Comparison of ENCODE assay signal across 1 cellular context in the genomic region with DNA sequence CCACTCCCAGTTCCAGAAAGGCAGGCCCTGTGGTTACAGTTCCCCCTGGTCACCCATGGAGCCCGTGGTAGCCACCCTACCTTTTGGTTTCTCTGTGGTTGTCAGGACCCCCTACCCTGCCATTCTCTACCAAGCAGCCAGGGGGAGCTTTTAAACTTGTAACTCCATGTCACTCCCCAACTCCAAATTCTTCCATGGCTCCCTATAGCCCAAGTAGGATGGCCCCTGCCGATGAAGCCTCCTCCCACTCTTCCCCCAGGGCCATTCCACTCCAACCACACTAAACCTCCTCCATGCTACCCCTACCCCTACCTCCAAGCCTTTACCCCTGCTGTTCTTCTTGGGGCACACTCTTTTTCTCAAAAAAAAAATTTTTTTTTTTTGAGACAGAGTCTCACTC.
TF ChIP-seq lines count a peak whose summit lies in the region.

No MANE protein-coding gene starts in this region.

TF ChIP-seq in neural cell, 6 proteins besides CTCF, POLR2A, EP300 and RAD21 (continued from another document):
- TF ChIP-seq, protein P1, sequence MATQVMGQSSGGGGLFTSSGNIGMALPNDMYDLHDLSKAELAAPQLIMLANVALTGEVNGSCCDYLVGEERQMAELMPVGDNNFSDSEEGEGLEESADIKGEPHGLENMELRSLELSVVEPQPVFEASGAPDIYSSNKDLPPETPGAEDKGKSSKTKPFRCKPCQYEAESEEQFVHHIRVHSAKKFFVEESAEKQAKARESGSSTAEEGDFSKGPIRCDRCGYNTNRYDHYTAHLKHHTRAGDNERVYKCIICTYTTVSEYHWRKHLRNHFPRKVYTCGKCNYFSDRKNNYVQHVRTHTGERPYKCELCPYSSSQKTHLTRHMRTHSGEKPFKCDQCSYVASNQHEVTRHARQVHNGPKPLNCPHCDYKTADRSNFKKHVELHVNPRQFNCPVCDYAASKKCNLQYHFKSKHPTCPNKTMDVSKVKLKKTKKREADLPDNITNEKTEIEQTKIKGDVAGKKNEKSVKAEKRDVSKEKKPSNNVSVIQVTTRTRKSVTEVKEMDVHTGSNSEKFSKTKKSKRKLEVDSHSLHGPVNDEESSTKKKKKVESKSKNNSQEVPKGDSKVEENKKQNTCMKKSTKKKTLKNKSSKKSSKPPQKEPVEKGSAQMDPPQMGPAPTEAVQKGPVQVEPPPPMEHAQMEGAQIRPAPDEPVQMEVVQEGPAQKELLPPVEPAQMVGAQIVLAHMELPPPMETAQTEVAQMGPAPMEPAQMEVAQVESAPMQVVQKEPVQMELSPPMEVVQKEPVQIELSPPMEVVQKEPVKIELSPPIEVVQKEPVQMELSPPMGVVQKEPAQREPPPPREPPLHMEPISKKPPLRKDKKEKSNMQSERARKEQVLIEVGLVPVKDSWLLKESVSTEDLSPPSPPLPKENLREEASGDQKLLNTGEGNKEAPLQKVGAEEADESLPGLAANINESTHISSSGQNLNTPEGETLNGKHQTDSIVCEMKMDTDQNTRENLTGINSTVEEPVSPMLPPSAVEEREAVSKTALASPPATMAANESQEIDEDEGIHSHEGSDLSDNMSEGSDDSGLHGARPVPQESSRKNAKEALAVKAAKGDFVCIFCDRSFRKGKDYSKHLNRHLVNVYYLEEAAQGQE (IDR thresholded peaks at IDR 0.05; ENCODE audit: borderline replicate concordance), result no peak
